ENCODE assay signal across 25 cellular contexts in the genomic region with DNA sequence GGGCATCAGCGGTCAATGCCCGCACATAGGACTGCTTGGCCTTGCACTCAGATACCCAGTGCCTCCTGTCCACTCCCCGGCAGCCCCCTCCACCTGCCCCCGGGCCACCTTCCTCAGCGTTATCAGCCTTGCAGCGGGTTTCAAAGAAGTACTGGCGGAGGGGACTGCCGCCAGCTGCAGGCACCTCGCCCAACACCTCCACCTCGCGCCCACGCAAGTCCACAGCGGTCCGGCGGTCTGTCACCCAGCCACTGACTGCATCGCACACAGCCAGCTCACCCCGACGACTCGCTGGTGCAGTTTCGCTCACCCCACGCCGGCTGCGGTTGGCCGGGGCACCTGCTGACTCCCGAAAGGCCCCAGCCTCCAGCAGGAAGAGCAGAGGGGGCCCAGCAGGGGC. TPM values are rescaled to one million over a fixed set of nuclear protein-coding genes. Genes with fewer than 3 reads are reported as not detected.
"Had no signal": no experiment of that assay in that cellular context is flagged by ENCODE, and none has a peak within 500 bp of the region (broad histone marks: within the 10 kb centered on the region; RNA-seq: fewer than 3 reads in every experiment).

No MANE protein-coding gene starts in this region.

- DNase-seq: activated CD4-positive, alpha-beta T cell treated with anti-CD3 and anti-CD28 coated beads, Interleukin-2, amount 50 U/mL, for 48 hours; activated CD8-positive, alpha-beta memory T cell treated with anti-CD3 and anti-CD28 coated beads, Interleukin-2, amount 50 U/mL, for 4 hours; activated gamma-delta T cell; activated T-cell treated with anti-CD3 and anti-CD28 coated beads, Interleukin-2, amount 50 U/mL, for 48 hours; central memory CD4-positive, alpha-beta T cell; colonic mucosa; left lung; naive thymus-derived CD4-positive, alpha-beta T cell; right cardiac atrium; stimulated activated CD4-positive, alpha-beta T cell treated with anti-CD3 and anti-CD28 coated beads, Interleukin-15, amount 100 ng/mL, for 24 hours; stimulated activated CD4-positive, alpha-beta T cell treated with anti-CD3 and anti-CD28 coated beads, Interleukin-4, amount 100 ng/mL, for 1 hour; T-helper 1 cell; T1000 had no signal

- H3K27ac Mint-ChIP-seq: activated naive CD4-positive, alpha-beta T cell treated with anti-CD3 and anti-CD28 coated beads, Interleukin-2, amount 50 U/mL, for 72 hours; brain; naive thymus-derived CD4-positive, alpha-beta T cell; stimulated activated naive CD8-positive, alpha-beta T cell treated with anti-CD3 and anti-CD28 coated beads, Interleukin-15, Interleukin-2, amounts not matched to agents 100 ng/mL and 50 ng/mL, for 24 hours had no signal

- H3K27ac ChIP-seq: colonic mucosa, esophagus muscularis mucosa, hepatocyte, left lung, skin epidermis, VCaP had no signal

- H3K9me3 ChIP-seq: colonic mucosa, esophagus muscularis mucosa, left lung had no signal

- H3K36me3 Mint-ChIP-seq: activated naive CD4-positive, alpha-beta T cell treated with anti-CD3 and anti-CD28 coated beads, Interleukin-2, amount 50 U/mL, for 72 hours; brain; naive thymus-derived CD4-positive, alpha-beta T cell; type B pancreatic cell had no signal

- H3K9me3 Mint-ChIP-seq: activated naive CD4-positive, alpha-beta T cell treated with anti-CD3 and anti-CD28 coated beads, Interleukin-2, amount 50 U/mL, for 72 hours; naive thymus-derived CD4-positive, alpha-beta T cell; stimulated activated naive CD8-positive, alpha-beta T cell treated with anti-CD3 and anti-CD28 coated beads, Interleukin-15, Interleukin-2, amounts not matched to agents 100 ng/mL and 50 ng/mL, for 24 hours; type B pancreatic cell had no signal

- H3K4me3 ChIP-seq: colonic mucosa, esophagus muscularis mucosa, hepatocyte, left lung, skin epidermis had no signal

- H3K4me3 Mint-ChIP-seq: brain; stimulated activated naive CD8-positive, alpha-beta T cell treated with anti-CD3 and anti-CD28 coated beads, Interleukin-15, Interleukin-2, amounts not matched to agents 100 ng/mL and 50 ng/mL, for 24 hours; type B pancreatic cell had no signal

- ATAC-seq: activated naive CD4-positive, alpha-beta T cell treated with anti-CD3 and anti-CD28 coated beads, Interleukin-2, amount 50 U/mL, for 72 hours; left lung; naive thymus-derived CD4-positive, alpha-beta T cell; right cardiac atrium had no signal

- H3K36me3 ChIP-seq: colonic mucosa, esophagus muscularis mucosa, left lung had no signal

RNA-seq across cellular contexts. Expression of a gene that starts 3.2 kb away (rescaled TPM):
- total RNA-seq: activated naive CD4-positive, alpha-beta T cell treated with anti-CD3 and anti-CD28 coated beads, Interleukin-2, amount 50 U/mL, for 72 hours; colonic mucosa; esophagus muscularis mucosa; mononuclear cell; naive thymus-derived CD4-positive, alpha-beta T cell; posterior vena cava; temporal lobe had no signal
- polyA plus RNA-seq: naive thymus-derived CD4-positive, alpha-beta T cell had no signal

RNA-seq across cellular contexts. Expression of a gene that starts 3.9 kb away (rescaled TPM):
- total RNA-seq: activated naive CD4-positive, alpha-beta T cell treated with anti-CD3 and anti-CD28 coated beads, Interleukin-2, amount 50 U/mL, for 72 hours; colonic mucosa; esophagus muscularis mucosa; hepatocyte; mononuclear cell; naive thymus-derived CD4-positive, alpha-beta T cell; posterior vena cava; temporal lobe had no signal
- polyA plus RNA-seq: naive thymus-derived CD4-positive, alpha-beta T cell had no signal

RNA-seq across cellular contexts. Expression of a gene that starts 11.1 kb away (rescaled TPM):
- total RNA-seq: activated naive CD4-positive, alpha-beta T cell treated with anti-CD3 and anti-CD28 coated beads, Interleukin-2, amount 50 U/mL, for 72 hours; colonic mucosa; esophagus muscularis mucosa; hepatocyte; left lung; naive thymus-derived CD4-positive, alpha-beta T cell; posterior vena cava; temporal lobe had no signal
- polyA plus RNA-seq: hepatocyte; keratinocyte; naive thymus-derived CD4-positive, alpha-beta T cell had no signal

RNA-seq across cellular contexts. Expression of a gene that starts 12.5 kb away (rescaled TPM):
- total RNA-seq: activated naive CD4-positive, alpha-beta T cell treated with anti-CD3 and anti-CD28 coated beads, Interleukin-2, amount 50 U/mL, for 72 hours; colonic mucosa; esophagus muscularis mucosa; left lung; mononuclear cell; naive thymus-derived CD4-positive, alpha-beta T cell; posterior vena cava; right cardiac atrium; temporal lobe had no signal
- polyA plus RNA-seq: keratinocyte; naive thymus-derived CD4-positive, alpha-beta T cell; right cardiac atrium had no signal

RNA-seq across cellular contexts. Expression of a gene that starts 17.8 kb away (rescaled TPM):
- total RNA-seq: activated naive CD4-positive, alpha-beta T cell treated with anti-CD3 and anti-CD28 coated beads, Interleukin-2, amount 50 U/mL, for 72 hours; colonic mucosa; esophagus muscularis mucosa; mononuclear cell; naive thymus-derived CD4-positive, alpha-beta T cell; posterior vena cava; right cardiac atrium; temporal lobe had no signal
- polyA plus RNA-seq: naive thymus-derived CD4-positive, alpha-beta T cell; right cardiac atrium had no signal
